In the genomic region with DNA sequence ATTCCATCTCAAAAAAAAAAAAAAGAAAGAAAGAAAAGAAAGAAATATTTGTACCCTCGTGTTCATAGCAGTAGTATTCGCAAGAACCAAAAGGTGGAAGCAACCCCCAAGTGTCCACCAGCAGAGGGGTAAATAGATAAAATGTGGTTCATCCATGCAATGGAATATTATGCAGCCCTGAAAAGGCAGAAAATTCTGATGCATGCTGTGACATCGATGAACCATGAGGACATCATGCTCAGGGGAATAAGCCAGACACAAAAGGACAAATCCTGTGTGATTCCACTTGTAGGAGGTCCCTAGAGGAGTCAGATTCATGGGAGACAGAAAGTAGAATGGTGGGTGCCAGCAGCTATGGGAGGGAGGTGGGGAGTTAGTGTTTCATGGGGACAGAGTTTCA, we compare ENCODE assay signal across 31 cellular contexts. TPM values are rescaled to one million over a fixed set of nuclear protein-coding genes. Genes with fewer than 3 reads are reported as not detected.
"Had no signal": no experiment of that assay in that cellular context is flagged by ENCODE, and none has a peak within 500 bp of the region (broad histone marks: within the 10 kb centered on the region; RNA-seq: fewer than 3 reads in every experiment).

No MANE protein-coding gene starts in this region.

- H3K27ac ChIP-seq: colonic mucosa, epithelial cell of prostate, esophagus squamous epithelium, gastrocnemius medialis, heart right ventricle, left lung, lower lobe of right lung had no signal

- H3K36me3 ChIP-seq: colonic mucosa, esophagus squamous epithelium, gastrocnemius medialis, heart right ventricle, left lung, lower lobe of right lung had no signal

- H3K4me1 ChIP-seq: colonic mucosa, esophagus squamous epithelium, gastrocnemius medialis, heart right ventricle, left lung, lower lobe of right lung had no signal

- H3K9me3 Mint-ChIP-seq: dendritic cell treated with granulocyte-macrophage colony-stimulating factor and Interleukin-4, amounts not matched to agents 40 ng/mL and 50 ng/mL, for 4 days; effector memory CD8-positive, alpha-beta T cell; endodermal cell; mesothelial cell of epicardium had no signal

- FAIRE-seq: endometrium, islet of Langerhans, keratinocyte had no signal

- H3K27ac Mint-ChIP-seq: dendritic cell treated with granulocyte-macrophage colony-stimulating factor and Interleukin-4, amounts not matched to agents 40 ng/mL and 50 ng/mL, for 4 days; endodermal cell; mesothelial cell of epicardium had no signal

- H3K4me3 Mint-ChIP-seq: dendritic cell treated with granulocyte-macrophage colony-stimulating factor and Interleukin-4, amounts not matched to agents 40 ng/mL and 50 ng/mL, for 4 days; effector memory CD8-positive, alpha-beta T cell; endodermal cell; mesothelial cell of epicardium had no signal

- H3K27me3 ChIP-seq: colonic mucosa had no signal

- H3K4me3 ChIP-seq: colonic mucosa, esophagus squamous epithelium, gastrocnemius medialis, heart right ventricle, left lung, lower lobe of right lung, mucosa of descending colon had no signal

- ATAC-seq: effector memory CD8-positive, alpha-beta T cell; esophagus mucosa; gastrocnemius medialis; heart right ventricle; left cardiac atrium; left lung; left ventricle myocardium superior; lower lobe of right lung; mucosa of descending colon had no signal

- H3K9me3 ChIP-seq: colonic mucosa, esophagus squamous epithelium, gastrocnemius medialis, heart right ventricle, left lung, lower lobe of right lung, mucosa of descending colon had no signal

- DNase-seq: colonic mucosa; cortex of kidney; effector CD8-positive, alpha-beta T cell; effector memory CD8-positive, alpha-beta T cell; endodermal cell; erythroblast; esophagus squamous epithelium; foreskin melanocyte; gastrocnemius medialis; glutamatergic neuron; head of caudate nucleus; heart right ventricle; hippocampal formation; left cardiac atrium; left lung; left ventricle myocardium superior; lower lobe of right lung; mesenchymal stem cell; mucosa of descending colon had no signal

- H3K4me1 Mint-ChIP-seq: endodermal cell had no signal

- H3K27me3 Mint-ChIP-seq: effector memory CD8-positive, alpha-beta T cell had no signal

RNA-seq across cellular contexts. Expression of a gene that starts 7.7 kb away (rescaled TPM):
- total RNA-seq: dermis microvascular lymphatic vessel endothelial cell, gastrocnemius medialis, glomerular endothelial cell, lung microvascular endothelial cell, mesenteric fat pad, myocyte had no signal
- polyA plus RNA-seq: keratinocyte had no signal

RNA-seq across cellular contexts. Expression of a gene that starts 32.7 kb away (rescaled TPM):
- total RNA-seq: colonic mucosa, esophagus squamous epithelium, lung microvascular endothelial cell, mesenteric fat pad had no signal
